1 cellular context compared by ENCODE assay signal in genomic region chr22:50146440-50147228, GRCh38.
TF ChIP-seq lines count a peak whose summit lies in the region.

No MANE protein-coding gene starts in this region.

TF ChIP-seq in GM23338, 12 proteins besides CTCF, POLR2A, EP300 and RAD21 (continued from another document):
- TF ChIP-seq ZNF462 (CRISPR knock-in tag; IDR thresholded peaks at IDR 0.05) (no peak), EZH2 (IDR thresholded peaks at IDR 0.05; ENCODE audit: low read depth, unreplicated experiment) (no peak), NANOG (IDR thresholded peaks at IDR 0.05; ENCODE audit: borderline replicate concordance) (no peak), ZNF331 (CRISPR knock-in tag; IDR thresholded peaks at IDR 0.05; ENCODE audit: low read depth) (no peak)
